ENCODE assay signal across 1 cellular context in the genomic region with DNA sequence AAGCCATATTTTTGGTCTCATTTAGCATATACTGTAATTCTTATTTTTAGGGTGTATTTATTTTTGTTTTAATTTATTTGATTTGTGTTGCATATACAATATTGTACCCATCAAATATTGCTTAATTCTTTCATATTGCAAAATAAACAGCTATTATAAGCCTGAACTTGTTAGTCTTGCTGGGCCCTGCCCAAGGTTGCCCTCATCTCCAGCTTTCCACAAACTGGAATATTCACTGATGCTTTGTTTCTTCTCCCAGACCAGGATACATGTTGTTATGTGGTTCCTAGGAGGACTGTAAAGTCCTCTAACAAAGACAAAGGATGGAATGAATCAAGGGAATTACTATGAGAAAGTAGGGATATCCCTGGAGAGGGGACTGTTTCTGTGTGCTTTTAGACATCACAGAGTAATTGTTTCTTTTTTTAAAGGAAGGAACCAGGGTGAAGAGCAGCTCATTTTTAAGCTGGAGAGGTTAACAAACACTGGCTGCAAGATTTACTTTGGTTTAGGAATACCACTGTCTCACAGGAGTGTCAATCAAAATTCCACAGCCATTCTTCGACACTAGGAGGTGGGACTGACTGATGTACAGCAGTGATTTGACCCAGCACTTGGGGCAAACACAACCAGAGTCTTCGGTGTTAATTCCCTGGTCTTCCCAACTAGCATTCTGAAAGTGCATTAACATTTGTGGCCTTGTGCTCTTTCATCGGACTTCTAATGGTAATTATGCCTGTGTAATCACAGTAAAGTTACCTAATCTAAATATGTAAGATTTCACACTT.
TF ChIP-seq lines count a peak whose summit lies in the region.

No MANE protein-coding gene starts in this region.

TF ChIP-seq in SK-N-SH treated with all-trans-retinoic acid at 6 μM for 48 hours, 23 proteins besides CTCF, POLR2A, EP300 and RAD21 (continued from another document):
- TF ChIP-seq, protein P1, sequence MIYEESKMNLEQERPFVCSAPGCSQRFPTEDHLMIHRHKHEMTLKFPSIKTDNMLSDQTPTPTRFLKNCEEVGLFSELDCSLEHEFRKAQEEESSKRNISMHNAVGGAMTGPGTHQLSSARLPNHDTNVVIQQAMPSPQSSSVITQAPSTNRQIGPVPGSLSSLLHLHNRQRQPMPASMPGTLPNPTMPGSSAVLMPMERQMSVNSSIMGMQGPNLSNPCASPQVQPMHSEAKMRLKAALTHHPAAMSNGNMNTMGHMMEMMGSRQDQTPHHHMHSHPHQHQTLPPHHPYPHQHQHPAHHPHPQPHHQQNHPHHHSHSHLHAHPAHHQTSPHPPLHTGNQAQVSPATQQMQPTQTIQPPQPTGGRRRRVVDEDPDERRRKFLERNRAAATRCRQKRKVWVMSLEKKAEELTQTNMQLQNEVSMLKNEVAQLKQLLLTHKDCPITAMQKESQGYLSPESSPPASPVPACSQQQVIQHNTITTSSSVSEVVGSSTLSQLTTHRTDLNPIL (CRISPR knock-in tag; IDR thresholded peaks at IDR 0.05; ENCODE audit: low read depth): no peak
- TF ChIP-seq ZFP30 (CRISPR knock-in tag; IDR thresholded peaks at IDR 0.05): no peak
- TF ChIP-seq ZC3H10 (CRISPR knock-in tag; IDR thresholded peaks at IDR 0.05): no peak
- TF ChIP-seq, protein P2, sequence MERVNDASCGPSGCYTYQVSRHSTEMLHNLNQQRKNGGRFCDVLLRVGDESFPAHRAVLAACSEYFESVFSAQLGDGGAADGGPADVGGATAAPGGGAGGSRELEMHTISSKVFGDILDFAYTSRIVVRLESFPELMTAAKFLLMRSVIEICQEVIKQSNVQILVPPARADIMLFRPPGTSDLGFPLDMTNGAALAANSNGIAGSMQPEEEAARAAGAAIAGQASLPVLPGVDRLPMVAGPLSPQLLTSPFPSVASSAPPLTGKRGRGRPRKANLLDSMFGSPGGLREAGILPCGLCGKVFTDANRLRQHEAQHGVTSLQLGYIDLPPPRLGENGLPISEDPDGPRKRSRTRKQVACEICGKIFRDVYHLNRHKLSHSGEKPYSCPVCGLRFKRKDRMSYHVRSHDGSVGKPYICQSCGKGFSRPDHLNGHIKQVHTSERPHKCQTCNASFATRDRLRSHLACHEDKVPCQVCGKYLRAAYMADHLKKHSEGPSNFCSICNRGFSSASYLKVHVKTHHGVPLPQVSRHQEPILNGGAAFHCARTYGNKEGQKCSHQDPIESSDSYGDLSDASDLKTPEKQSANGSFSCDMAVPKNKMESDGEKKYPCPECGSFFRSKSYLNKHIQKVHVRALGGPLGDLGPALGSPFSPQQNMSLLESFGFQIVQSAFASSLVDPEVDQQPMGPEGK (CRISPR knock-in tag; IDR thresholded peaks at IDR 0.05; ENCODE audit: borderline replicate concordance): no peak
- TF ChIP-seq SNAI2 (CRISPR knock-in tag; IDR thresholded peaks at IDR 0.05): no peak
- TF ChIP-seq RARB (CRISPR knock-in tag; IDR thresholded peaks at IDR 0.05): no peak
- TF ChIP-seq, protein P3, sequence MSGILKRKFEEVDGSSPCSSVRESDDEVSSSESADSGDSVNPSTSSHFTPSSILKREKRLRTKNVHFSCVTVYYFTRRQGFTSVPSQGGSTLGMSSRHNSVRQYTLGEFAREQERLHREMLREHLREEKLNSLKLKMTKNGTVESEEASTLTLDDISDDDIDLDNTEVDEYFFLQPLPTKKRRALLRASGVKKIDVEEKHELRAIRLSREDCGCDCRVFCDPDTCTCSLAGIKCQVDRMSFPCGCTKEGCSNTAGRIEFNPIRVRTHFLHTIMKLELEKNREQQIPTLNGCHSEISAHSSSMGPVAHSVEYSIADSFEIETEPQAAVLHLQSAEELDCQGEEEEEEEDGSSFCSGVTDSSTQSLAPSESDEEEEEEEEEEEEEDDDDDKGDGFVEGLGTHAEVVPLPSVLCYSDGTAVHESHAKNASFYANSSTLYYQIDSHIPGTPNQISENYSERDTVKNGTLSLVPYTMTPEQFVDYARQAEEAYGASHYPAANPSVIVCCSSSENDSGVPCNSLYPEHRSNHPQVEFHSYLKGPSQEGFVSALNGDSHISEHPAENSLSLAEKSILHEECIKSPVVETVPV (CRISPR knock-in tag; IDR thresholded peaks at IDR 0.05): no peak
- TF ChIP-seq ZNF8 (CRISPR knock-in tag; IDR thresholded peaks at IDR 0.05): no peak
- TF ChIP-seq BACH2 (CRISPR knock-in tag; IDR thresholded peaks at IDR 0.05; ENCODE audit: borderline replicate concordance): no peak
- TF ChIP-seq ZNF565 (CRISPR knock-in tag; conservative IDR thresholded peaks at IDR 0.05; ENCODE audit: low read depth): no peak
